8 cellular contexts compared by ENCODE assay signal in the genomic region with DNA sequence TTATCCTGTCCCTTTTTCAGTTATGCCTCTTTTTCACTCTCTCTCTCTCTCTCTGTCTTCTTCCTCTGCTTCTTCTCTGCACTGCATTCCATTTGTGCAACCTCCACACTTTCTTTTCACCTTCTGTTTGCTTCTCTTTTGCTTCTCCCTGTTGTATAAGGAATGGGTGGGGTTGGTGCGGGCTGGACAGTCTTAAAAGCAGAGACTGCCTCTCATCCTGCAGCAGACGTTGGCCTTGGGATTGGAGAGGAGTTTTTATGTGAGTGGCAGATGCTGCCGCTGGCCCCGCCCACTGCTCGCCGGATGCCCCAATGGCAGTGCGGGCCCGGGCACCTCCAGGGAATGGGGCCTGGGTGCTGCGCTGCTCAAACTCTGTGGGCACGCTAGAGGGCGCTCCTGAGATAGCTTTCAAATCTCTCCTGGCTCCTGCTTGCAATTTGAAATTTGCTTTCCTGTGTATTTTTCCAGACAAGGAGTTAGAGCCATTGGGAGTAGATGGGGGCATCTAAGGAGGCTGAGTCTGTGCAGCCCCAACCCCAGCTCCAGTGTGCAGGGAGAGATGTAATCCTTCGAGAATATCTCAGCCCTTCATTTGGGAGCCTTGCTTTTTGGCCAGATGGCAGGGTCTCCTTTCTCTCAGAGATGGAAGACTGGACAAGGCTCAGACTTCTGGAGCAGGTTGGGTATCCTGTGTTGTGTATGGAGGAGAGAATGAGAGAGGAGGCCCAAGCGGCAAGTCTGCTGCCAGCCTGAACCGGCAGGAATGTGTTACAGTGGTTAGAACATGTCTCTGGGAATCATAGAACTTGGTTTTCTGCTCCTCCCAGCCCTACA.
DNase-seq lines count a peak whose midpoint lies in the region; ATAC-seq and TF ChIP-seq lines count a peak whose summit lies in the region.

No MANE protein-coding gene starts in this region.

- TF ChIP-seq CTCF in AG10803 (conservative IDR thresholded peaks at IDR 0.05; ENCODE audit: low read length) = peak; percentile 90

- H3K4me3 ChIP-seq in AG10803 (ENCODE audit: low read length) = no peak overlapping the region

- ATAC-seq in GM18873 (IDR thresholded peaks at IDR 0.05; ENCODE audit: low FRiP score, unreplicated experiment) = peak; percentile 49
- peak; percentile 90 for ATAC-seq in HG03175 (IDR thresholded peaks at IDR 0.05; ENCODE audit: unreplicated experiment)

- DNase-seq in AG10803 (ENCODE audit: low read depth) = peak; percentile 91
- DNase-seq in NCI-H345 (lab: John Stamatoyannopoulos, UW) = peak; percentile 85
- peak; percentile 74 for DNase-seq in activated CD4-positive, CD25-positive, alpha-beta regulatory T cell treated with anti-CD3 and anti-CD28 coated beads, Interleukin-2, amount 50 U/mL, for 72 hours
- peak; percentile 99 for DNase-seq in cerebellar cortex (ENCODE audit: low spot score)
- DNase-seq in kidney glomerular epithelial cell (lab: John Stamatoyannopoulos, UW) = peak; percentile 86
- peak; percentile 74 to 75 for DNase-seq in stimulated activated CD4-positive, alpha-beta T cell treated with anti-CD3 and anti-CD28 coated beads, Interleukin-2, amount 100 ng/mL, for 48 hours
